1 cellular context compared by ENCODE assay signal in genomic region chr14:63727736-63728728, GRCh38.
TF ChIP-seq lines count a peak whose summit lies in the region.

A gene with protein sequence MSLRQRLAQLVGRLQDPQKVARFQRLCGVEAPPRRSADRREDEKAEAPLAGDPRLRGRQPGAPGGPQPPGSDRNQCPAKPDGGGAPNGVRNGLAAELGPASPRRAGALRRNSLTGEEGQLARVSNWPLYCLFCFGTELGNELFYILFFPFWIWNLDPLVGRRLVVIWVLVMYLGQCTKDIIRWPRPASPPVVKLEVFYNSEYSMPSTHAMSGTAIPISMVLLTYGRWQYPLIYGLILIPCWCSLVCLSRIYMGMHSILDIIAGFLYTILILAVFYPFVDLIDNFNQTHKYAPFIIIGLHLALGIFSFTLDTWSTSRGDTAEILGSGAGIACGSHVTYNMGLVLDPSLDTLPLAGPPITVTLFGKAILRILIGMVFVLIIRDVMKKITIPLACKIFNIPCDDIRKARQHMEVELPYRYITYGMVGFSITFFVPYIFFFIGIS (minus strand): TSS chr14:63728065. CDS start chr14:63727944, 121 bp downstream.

TF ChIP-seq in H1, 55 proteins besides CTCF, POLR2A, EP300 and RAD21 (continued from another document):
- TF ChIP-seq RFX5 (IDR thresholded peaks at IDR 0.05; ENCODE audit: borderline replicate concordance, low read depth, low read length), result no peak
- no peak for TF ChIP-seq CBX8 (IDR thresholded peaks at IDR 0.05; ENCODE audit: borderline replicate concordance, low read depth, low read length)
- TF ChIP-seq CEBPB (IDR thresholded peaks at IDR 0.05; ENCODE audit: low read depth, low read length), result peak; percentile 96
- TF ChIP-seq ASH2L (IDR thresholded peaks at IDR 0.05; ENCODE audit: low read length), result peak; percentile 67
- no peak for TF ChIP-seq EGR1 (IDR thresholded peaks at IDR 0.05; ENCODE audit: borderline replicate concordance, low read depth, low read length)
- no peak for TF ChIP-seq BRCA1 (IDR thresholded peaks at IDR 0.05; ENCODE audit: low read depth, low read length)
- TF ChIP-seq PHF8 (conservative IDR thresholded peaks at IDR 0.05; ENCODE audit: low read depth, low read length), result peak; percentile 61
- no peak for TF ChIP-seq POU5F1 (IDR thresholded peaks at IDR 0.05; ENCODE audit: low read depth, low read length)
- no peak for TF ChIP-seq CBX5 (IDR thresholded peaks at IDR 0.05; ENCODE audit: low read depth, low read length)
- peak; percentile 35 for TF ChIP-seq RNF2 (IDR thresholded peaks at IDR 0.05; ENCODE audit: borderline replicate concordance, low read depth, low read length, missing control alignments, poor library complexity, severe bottlenecking)
- no peak for TF ChIP-seq SRF (IDR thresholded peaks at IDR 0.05; ENCODE audit: low read depth, low read length)
- no peak for TF ChIP-seq CHD2 (IDR thresholded peaks at IDR 0.05; ENCODE audit: low read length)
- no peak for TF ChIP-seq SP1 (IDR thresholded peaks at IDR 0.05; ENCODE audit: low read depth, low read length)
- no peak for TF ChIP-seq POLR2AphosphoS5 (IDR thresholded peaks at IDR 0.05; ENCODE audit: low read depth, low read length)
- TF ChIP-seq HDAC6 (IDR thresholded peaks at IDR 0.05; ENCODE audit: low read depth, low read length), result no peak
- TF ChIP-seq GTF2F1 (IDR thresholded peaks at IDR 0.05; ENCODE audit: borderline replicate concordance, low read depth, low read length), result no peak
- TF ChIP-seq HDAC2 (IDR thresholded peaks at IDR 0.05; ENCODE audit: borderline replicate concordance in 1 of 2, low read depth in 2 of 2, low read length in 2 of 2), result no peak; a peak in 1 of 4 replicates
- no peak for TF ChIP-seq FOSL1 (IDR thresholded peaks at IDR 0.05; ENCODE audit: insufficient read depth, low read depth, low read length)
- TF ChIP-seq BACH1 (IDR thresholded peaks at IDR 0.05; ENCODE audit: low read length), result no peak; the same call in 1 of the 2 replicates
- TF ChIP-seq KDM1A (IDR thresholded peaks at IDR 0.05; ENCODE audit: borderline replicate concordance, low read length), result no peak
- TF ChIP-seq KDM5A (IDR thresholded peaks at IDR 0.05; ENCODE audit: low read length), result no peak
- no peak; a peak in 2 of 4 replicates for TF ChIP-seq SIN3A (conservative IDR thresholded peaks at IDR 0.05 in 1 of 2, IDR thresholded peaks at IDR 0.05 in 1 of 2; ENCODE audit: low read depth in 1 of 2, low read length in 2 of 2)
- peak; percentile 53 for TF ChIP-seq KDM4A (IDR thresholded peaks at IDR 0.05; ENCODE audit: low read depth, low read length, severe bottlenecking)
- no peak for TF ChIP-seq CREB1 (IDR thresholded peaks at IDR 0.05)
- TF ChIP-seq CHD1 (IDR thresholded peaks at IDR 0.05; ENCODE audit: low read depth, low read length), result no peak
- TF ChIP-seq ATF2 (IDR thresholded peaks at IDR 0.05; ENCODE audit: low read length), result no peak
- no peak for TF ChIP-seq BCL11A (IDR thresholded peaks at IDR 0.05; ENCODE audit: low read depth in 2 of 2, low read length in 2 of 2)
- TF ChIP-seq, protein P1, sequence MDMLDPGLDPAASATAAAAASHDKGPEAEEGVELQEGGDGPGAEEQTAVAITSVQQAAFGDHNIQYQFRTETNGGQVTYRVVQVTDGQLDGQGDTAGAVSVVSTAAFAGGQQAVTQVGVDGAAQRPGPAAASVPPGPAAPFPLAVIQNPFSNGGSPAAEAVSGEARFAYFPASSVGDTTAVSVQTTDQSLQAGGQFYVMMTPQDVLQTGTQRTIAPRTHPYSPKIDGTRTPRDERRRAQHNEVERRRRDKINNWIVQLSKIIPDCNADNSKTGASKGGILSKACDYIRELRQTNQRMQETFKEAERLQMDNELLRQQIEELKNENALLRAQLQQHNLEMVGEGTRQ (IDR thresholded peaks at IDR 0.05; ENCODE audit: low read length), result no peak
- TF ChIP-seq MAX (IDR thresholded peaks at IDR 0.05), result no peak
- TF ChIP-seq JUN (IDR thresholded peaks at IDR 0.05; ENCODE audit: low read depth, low read length), result no peak
- TF ChIP-seq GABPA (IDR thresholded peaks at IDR 0.05; ENCODE audit: borderline replicate concordance, insufficient read depth, low read length), result 0 out of 2 replicates have a peak, but pooled peaks have one; percentile 14
- TF ChIP-seq NRF1 (IDR thresholded peaks at IDR 0.05; ENCODE audit: low read depth, low read length), result no peak
- peak; percentile 36 for TF ChIP-seq EZH2 (IDR thresholded peaks at IDR 0.05; ENCODE audit: low read depth, low read length, severe bottlenecking)
- peak; percentile 63; the same call in 1 of the 2 replicates for TF ChIP-seq RBBP5 (IDR thresholded peaks at IDR 0.05; ENCODE audit: borderline replicate concordance, low read depth, low read length)
- TF ChIP-seq MAFK (IDR thresholded peaks at IDR 0.05; ENCODE audit: low read depth, low read length), result no peak
- TF ChIP-seq SIRT6 (IDR thresholded peaks at IDR 0.05; ENCODE audit: low read length), result no peak
- TF ChIP-seq RXRA (IDR thresholded peaks at IDR 0.05; ENCODE audit: insufficient read depth, low read depth, low read length), result no peak
- TF ChIP-seq YY1 (IDR thresholded peaks at IDR 0.05; ENCODE audit: low read depth, low read length), result no peak
